3 cellular contexts compared by ENCODE assay signal in genomic region chr22:41147722-41148121, GRCh38.
A peak's percentile ranks its signal among the peaks of the same experiment; 100 is the strongest.
TF ChIP-seq lines count a peak whose summit lies in the region.

No MANE protein-coding gene starts in this region.

TF ChIP-seq in SK-N-SH, 30 proteins besides CTCF, POLR2A, EP300 and RAD21:
- TF ChIP-seq RXRA (IDR thresholded peaks at IDR 0.05; ENCODE audit: borderline replicate concordance, low read depth) (no peak), REST (IDR thresholded peaks at IDR 0.05; ENCODE audit: low read depth, low read length) (peak; percentile 87)

TF ChIP-seq in SK-N-SH treated with all-trans-retinoic acid at 6 μM for 48 hours, 23 proteins besides CTCF, POLR2A, EP300 and RAD21:
- TF ChIP-seq ZNF70 (CRISPR knock-in tag; IDR thresholded peaks at IDR 0.05) (no peak), TOX (CRISPR knock-in tag; IDR thresholded peaks at IDR 0.05; ENCODE audit: borderline replicate concordance) (no peak), PATZ1 (CRISPR knock-in tag; IDR thresholded peaks at IDR 0.05; ENCODE audit: borderline replicate concordance) (no peak), ESRRG (CRISPR knock-in tag; IDR thresholded peaks at IDR 0.05) (no peak), PPARA (CRISPR knock-in tag; IDR thresholded peaks at IDR 0.05; ENCODE audit: borderline replicate concordance) (no peak), ZFP3 (CRISPR knock-in tag; IDR thresholded peaks at IDR 0.05) (no peak), TSHZ2 (CRISPR knock-in tag; IDR thresholded peaks at IDR 0.05) (no peak), CREB5 (CRISPR knock-in tag; IDR thresholded peaks at IDR 0.05; ENCODE audit: low read depth) (no peak), SNAI2 (CRISPR knock-in tag; IDR thresholded peaks at IDR 0.05) (no peak), ARNTL (CRISPR knock-in tag; IDR thresholded peaks at IDR 0.05; ENCODE audit: borderline replicate concordance, low read depth) (no peak)

TF ChIP-seq in GM12878, 131 proteins besides CTCF, POLR2A, EP300 and RAD21:
- TF ChIP-seq REST (IDR thresholded peaks at IDR 0.05; ENCODE audit: low read depth, low read length): peak; percentile 64; the same call in 1 of the 2 replicates
- no peak for TF ChIP-seq BCL11A (IDR thresholded peaks at IDR 0.05; ENCODE audit: low read depth, low read length)
